In genomic region chr5:98454904-98455303, GRCh38 we compare ENCODE assay signal across 12 cellular contexts.
A peak's percentile ranks its signal among the peaks of the same experiment; 100 is the strongest.
DNase-seq lines count a peak whose midpoint lies in the region; ATAC-seq and TF ChIP-seq lines count a peak whose summit lies in the region.
"Had no signal": no experiment of that assay in that cellular context is flagged by ENCODE, and none has a peak within 500 bp of the region (broad histone marks: within the 10 kb centered on the region; RNA-seq: fewer than 3 reads in every experiment).

No MANE protein-coding gene starts in this region.

- H3K9me3 ChIP-seq in gastrocnemius medialis: no peaks in the 10 kb centered on the region

- peak; percentile 73 for TF ChIP-seq CTCF in HFFc6 (IDR thresholded peaks at IDR 0.05)
- TF ChIP-seq CTCF in fibroblast of the aortic adventitia (IDR thresholded peaks at IDR 0.05; ENCODE audit: insufficient read depth, low read length): peak; percentile 36
- TF ChIP-seq CTCF in gastrocnemius medialis (IDR thresholded peaks at IDR 0.05 in 4 of 5, conservative IDR thresholded peaks at IDR 0.05 in 1 of 5): no peak

- peaks cover 15% of the 10 kb centered on the region for H3K36me3 Mint-ChIP-seq in HFFc6 (ENCODE audit: low read depth)
- no peaks in the 10 kb centered on the region for H3K36me3 Mint-ChIP-seq in activated T-helper 2 cell treated with anti-CD3 and anti-CD28 coated beads, Interferon-gamma antibody, Interleukin-2, Interleukin-4, amounts not matched to agents 10 μg/mL and 5 μg/mL and 100 μg/mL, durations not matched to agents 14 hours and 24 hours and 36 hours (ENCODE audit: low read depth)
- H3K36me3 Mint-ChIP-seq: activated naive CD4-positive, alpha-beta T cell treated with anti-CD3 and anti-CD28 coated beads, Interleukin-2, amount 50 U/mL, for 24 hours had no signal

- TF ChIP-seq POLR2A in gastrocnemius medialis (IDR thresholded peaks at IDR 0.05): no peak

- H3K27me3 ChIP-seq in gastrocnemius medialis: no peaks in the 10 kb centered on the region

- H3K27ac Mint-ChIP-seq in HFFc6: peak overlapping the region; percentile 98
- no peak overlapping the region for H3K27ac Mint-ChIP-seq in activated T-helper 2 cell treated with anti-CD3 and anti-CD28 coated beads, Interferon-gamma antibody, Interleukin-2, Interleukin-4, amounts not matched to agents 10 μg/mL and 5 μg/mL and 100 μg/mL, durations not matched to agents 14 hours and 24 hours and 36 hours
- H3K27ac Mint-ChIP-seq: activated naive CD4-positive, alpha-beta T cell treated with anti-CD3 and anti-CD28 coated beads, Interleukin-2, amount 50 U/mL, for 24 hours had no signal

- H3K27ac ChIP-seq in gastrocnemius medialis: no peak overlapping the region

- H3K27me3 Mint-ChIP-seq in HFFc6 (ENCODE audit: insufficient read depth): no peaks in the 10 kb centered on the region; the same call in 1 of the 2 replicates
- no peaks in the 10 kb centered on the region for H3K27me3 Mint-ChIP-seq in activated T-helper 2 cell treated with anti-CD3 and anti-CD28 coated beads, Interferon-gamma antibody, Interleukin-2, Interleukin-4, amounts not matched to agents 10 μg/mL and 5 μg/mL and 100 μg/mL, durations not matched to agents 14 hours and 24 hours and 36 hours (ENCODE audit: low read depth)

- no peaks in the 10 kb centered on the region for H3K36me3 ChIP-seq in gastrocnemius medialis

- no peak overlapping the region for H3K4me3 ChIP-seq in fibroblast of the aortic adventitia (ENCODE audit: low read depth, low read length)
- H3K4me3 ChIP-seq in gastrocnemius medialis: no peak overlapping the region
- H3K4me3 ChIP-seq: GM12878 had no signal

- no peaks in the 10 kb centered on the region for H3K9me3 Mint-ChIP-seq in HFFc6
- no peaks in the 10 kb centered on the region for H3K9me3 Mint-ChIP-seq in activated T-helper 2 cell treated with anti-CD3 and anti-CD28 coated beads, Interferon-gamma antibody, Interleukin-2, Interleukin-4, amounts not matched to agents 10 μg/mL and 5 μg/mL and 100 μg/mL, durations not matched to agents 14 hours and 24 hours and 36 hours

- intact Hi-C loops in gastrocnemius medialis (cut with DNase I; ENCODE audit: low total_unique reads): no loop called here
- intact Hi-C loops in activated T-helper 2 cell treated with anti-CD3 and anti-CD28 coated beads, Interferon-gamma antibody, Interleukin-2, Interleukin-4, amounts not matched to agents 10 μg/mL and 5 μg/mL and 100 μg/mL, durations not matched to agents 14 hours and 24 hours and 36 hours (cut with micrococcal nuclease): no loop called here

- peak; percentile 96 for DNase-seq in HFFc6
- peak; percentile 100 for DNase-seq in RKO (ENCODE audit: low spot score)
- DNase-seq in fibroblast of the aortic adventitia (ENCODE audit: low read depth): peak; percentile 95
- no peak for DNase-seq in gastrocnemius medialis
- DNase-seq in NCI-H187 (lab: John Stamatoyannopoulos, UW): no peak
- DNase-seq in midbrain (lab: John Stamatoyannopoulos, UW): no peak
- no peak for DNase-seq in activated T-helper 2 cell treated with anti-CD3 and anti-CD28 coated beads, Interferon-gamma antibody, Interleukin-2, Interleukin-4, amounts not matched to agents 10 μg/mL and 5 μg/mL and 100 μg/mL, durations not matched to agents 14 hours and 24 hours and 36 hours (ENCODE audit: low spot score)
- DNase-seq: NCI-H1105; stimulated activated CD4-positive, alpha-beta T cell treated with anti-CD3 and anti-CD28 coated beads, Interleukin-12 subunit alpha, Interleukin-12 subunit beta, amount 100 ng/mL, for 4 hours had no signal

- no peaks in the 10 kb centered on the region for H3K4me1 ChIP-seq in gastrocnemius medialis

- H3K4me3 Mint-ChIP-seq in HFFc6: peak overlapping the region; percentile 87
- H3K4me3 Mint-ChIP-seq in activated T-helper 2 cell treated with anti-CD3 and anti-CD28 coated beads, Interferon-gamma antibody, Interleukin-2, Interleukin-4, amounts not matched to agents 10 μg/mL and 5 μg/mL and 100 μg/mL, durations not matched to agents 14 hours and 24 hours and 36 hours (ENCODE audit: low read depth): no peak overlapping the region
- H3K4me3 Mint-ChIP-seq: activated naive CD4-positive, alpha-beta T cell treated with anti-CD3 and anti-CD28 coated beads, Interleukin-2, amount 50 U/mL, for 24 hours had no signal

- ATAC-seq in gastrocnemius medialis: peak; percentile 69 to 72
- ATAC-seq in HG03469 (IDR thresholded peaks at IDR 0.05; ENCODE audit: unreplicated experiment): no peak
- ATAC-seq: GM12878 had no signal

- peaks cover 71% of the 10 kb centered on the region for H3K4me1 Mint-ChIP-seq in HFFc6 (ENCODE audit: low read depth)
- H3K4me1 Mint-ChIP-seq in activated T-helper 2 cell treated with anti-CD3 and anti-CD28 coated beads, Interferon-gamma antibody, Interleukin-2, Interleukin-4, amounts not matched to agents 10 μg/mL and 5 μg/mL and 100 μg/mL, durations not matched to agents 14 hours and 24 hours and 36 hours (ENCODE audit: low read depth): no peaks in the 10 kb centered on the region
- H3K4me1 Mint-ChIP-seq: activated naive CD4-positive, alpha-beta T cell treated with anti-CD3 and anti-CD28 coated beads, Interleukin-2, amount 50 U/mL, for 24 hours had no signal

- in situ Hi-C loops in gastrocnemius medialis (cut with MboI; ENCODE audit: low sequenced_read_pairs in 4 of 4): no loop called here

Comparison
In these comparisons a context has a peak if more than half of its experiments do, and no peak if none do; other contexts are left out.
1. DNase-seq: peak in HFFc6 (single experiment), RKO (single experiment) and fibroblast of the aortic adventitia (single experiment); none in gastrocnemius medialis (0 of 2), NCI-H187 (0 of 2), midbrain (single experiment) and activated T-helper 2 cell treated with anti-CD3 and anti-CD28 coated beads, Interferon-gamma antibody, Interleukin-2, Interleukin-4, amounts not matched to agents 10 μg/mL and 5 μg/mL and 100 μg/mL, durations not matched to agents 14 hours and 24 hours and 36 hours (single experiment).
2. CTCF ChIP-seq: peak in HFFc6 (single experiment) and fibroblast of the aortic adventitia (single experiment); none in gastrocnemius medialis (0 of 5).